In the genomic region with DNA sequence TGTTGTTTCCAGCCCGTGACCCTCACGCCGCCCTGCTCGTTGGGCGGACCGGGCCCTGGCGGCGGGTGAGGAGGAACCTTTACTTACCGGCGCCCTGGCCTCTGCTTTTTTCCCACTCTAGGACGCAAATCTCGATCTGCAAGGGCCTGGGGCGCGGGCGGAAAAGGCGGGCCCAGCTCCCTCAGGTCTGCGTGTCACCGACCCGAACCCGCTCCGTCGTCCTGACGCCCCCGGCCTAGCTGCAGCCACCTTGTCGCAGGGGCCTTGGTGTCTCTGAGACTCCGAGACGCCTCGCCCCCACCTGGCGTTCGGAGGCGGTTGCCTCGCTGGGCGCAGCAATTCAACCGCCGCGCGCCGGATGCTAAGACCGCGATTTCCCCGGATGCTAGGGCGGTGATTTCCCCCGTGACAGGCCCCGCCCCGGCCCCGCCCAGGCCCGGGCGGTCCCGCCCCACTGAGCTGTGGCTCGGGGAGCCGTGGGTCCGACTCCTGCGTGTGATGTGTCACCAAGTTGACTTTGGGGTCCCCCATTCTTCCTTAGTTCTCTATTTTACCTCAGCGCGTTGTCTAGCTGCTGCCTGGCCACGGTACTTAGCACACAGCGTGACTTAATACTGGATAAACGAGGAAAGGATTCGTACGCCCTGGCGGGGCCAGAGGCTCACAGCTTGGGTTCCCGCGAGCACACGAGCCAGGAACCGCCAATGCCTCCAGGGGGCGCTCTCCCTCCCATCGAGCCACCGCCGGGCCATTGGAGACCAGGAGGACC, we compare ENCODE assay signal across 8 cellular contexts.
DNase-seq lines count a peak whose midpoint lies in the region; ATAC-seq and TF ChIP-seq lines count a peak whose summit lies in the region.

A gene (minus strand): TSS at position 371 of the 769 bp plus-strand sequence. CDS start 18,196 bp downstream, outside the sequence.

- peak; percentile 96 for ATAC-seq in HG02870 (IDR thresholded peaks at IDR 0.05; ENCODE audit: unreplicated experiment)

- H3K4me3 ChIP-seq in choroid plexus epithelial cell (ENCODE audit: low read depth, low read length) = peak within 1 kb of the TSS; percentile 76

- peak; percentile 93 for TF ChIP-seq CTCF in choroid plexus epithelial cell (conservative IDR thresholded peaks at IDR 0.05; ENCODE audit: low read depth, low read length)

- peak; percentile 56 to 61 for DNase-seq in NCI-H2081 (lab: John Stamatoyannopoulos, UW)
- DNase-seq in NCI-H2081 treated with DMSO at 0.1 percent for 48 hours (lab: John Stamatoyannopoulos, UW) = no peak
- DNase-seq in NCI-H2029 (lab: John Stamatoyannopoulos, UW) = peak; percentile 75
- peak; percentile 85 for DNase-seq in activated CD4-positive, alpha-beta T cell treated with anti-CD3 and anti-CD28 coated beads for 1 hour
- DNase-seq in choroid plexus epithelial cell (ENCODE audit: low read depth) = peak; percentile 88
- DNase-seq in left kidney (ENCODE audit: low read depth, low spot score) = peak; percentile 96
- peak; percentile 91 for DNase-seq in stimulated activated CD4-positive, alpha-beta T cell treated with anti-CD3 and anti-CD28 coated beads, Interleukin-2, amount 100 ng/mL, for 4 hours (ENCODE audit: low read depth)
